Comparison of ENCODE assay signal across 8 cellular contexts in genomic region chr7:83936056-83936703, GRCh38.
DNase-seq lines count a peak whose midpoint lies in the region; ATAC-seq and TF ChIP-seq lines count a peak whose summit lies in the region.

No MANE protein-coding gene starts in this region.

- H3K9me3 ChIP-seq in cardiac muscle cell (ENCODE audit: low read depth) (no peaks in the 10 kb centered on the region), prostate gland (no peaks in the 10 kb centered on the region)

- H3K4me1 ChIP-seq in cardiac muscle cell (ENCODE audit: low read depth) (peaks cover 5% of the 10 kb centered on the region), prostate gland (replicated peaks) (no peaks in the 10 kb centered on the region)

- H3K36me3 Mint-ChIP-seq in activated naive CD4-positive, alpha-beta T cell treated with anti-CD3 and anti-CD28 coated beads for 36 hours (ENCODE audit: low read depth), result no peaks in the 10 kb centered on the region

- H3K4me3 ChIP-seq in GM06990 (replicated peaks; ENCODE audit: low read depth, low read length) (no peak overlapping the region), cardiac muscle cell (no peak overlapping the region), prostate gland (no peak overlapping the region)

- no peak for TF ChIP-seq POLR2A in prostate gland (IDR thresholded peaks at IDR 0.05)

- H3K36me3 ChIP-seq in GM06990 (ENCODE audit: control insufficient read depth, insufficient read depth, low read length), result no peaks in the 10 kb centered on the region
- no peaks in the 10 kb centered on the region for H3K36me3 ChIP-seq in cardiac muscle cell
- no peaks in the 10 kb centered on the region for H3K36me3 ChIP-seq in prostate gland

- CTCF ChIA-PET in activated naive CD4-positive, alpha-beta T cell treated with anti-CD3 and anti-CD28 coated beads for 36 hours (lab: Charles Lee), result interaction anchor here (0.6 to 4.2 kb wide), 12 partner anchors 8 to 1659 kb away, joined by 3 to 25 read pairs (median 4); no protein-coding TSS in a partner anchor

- no peak overlapping the region for H3K4me3 Mint-ChIP-seq in activated naive CD4-positive, alpha-beta T cell treated with anti-CD3 and anti-CD28 coated beads for 36 hours

- no peaks in the 10 kb centered on the region for H3K9me3 Mint-ChIP-seq in activated naive CD4-positive, alpha-beta T cell treated with anti-CD3 and anti-CD28 coated beads for 36 hours

- no peak overlapping the region for H3K27ac Mint-ChIP-seq in activated naive CD4-positive, alpha-beta T cell treated with anti-CD3 and anti-CD28 coated beads for 36 hours

- peaks cover 2% of the 10 kb centered on the region for H3K27me3 Mint-ChIP-seq in activated naive CD4-positive, alpha-beta T cell treated with anti-CD3 and anti-CD28 coated beads for 36 hours (ENCODE audit: low read depth)

- peak; percentile 83 for ATAC-seq in GM21786 (IDR thresholded peaks at IDR 0.05; ENCODE audit: unreplicated experiment)

- H3K27me3 ChIP-seq in GM06990 (replicated peaks; ENCODE audit: control insufficient read depth, insufficient read depth, low read length) (no peaks in the 10 kb centered on the region), cardiac muscle cell (no peaks in the 10 kb centered on the region), prostate gland (replicated peaks; ENCODE audit: insufficient read depth) (no peaks in the 10 kb centered on the region)

- DNase-seq in GM06990 (ENCODE audit: extremely low read depth, insufficient read length) (no peak), KG1 (lab: John Stamatoyannopoulos, UW) (peak; percentile 61), OCI-M2 (lab: John Stamatoyannopoulos, UW; ENCODE audit: unreplicated experiment) (peak; percentile 12), cardiac muscle cell (ENCODE audit: low read depth in 1 of 2, low spot score in 1 of 2) (peak; percentile 82 to 86), prostate gland (ENCODE audit: low spot score) (peak; percentile 31), cortex of kidney (lab: John Stamatoyannopoulos, UW) (no peak)
- peak; percentile 74 for DNase-seq in activated naive CD4-positive, alpha-beta T cell treated with anti-CD3 and anti-CD28 coated beads for 36 hours

- intact Hi-C loops in activated naive CD4-positive, alpha-beta T cell treated with anti-CD3 and anti-CD28 coated beads for 36 hours (cut with micrococcal nuclease), result loop anchor here (1.0 to 2.0 kb wide), 4 partner anchors 40 to 1087 kb away; no protein-coding TSS in a partner anchor
- intact Hi-C loops in prostate gland (cut with DNase I), result loop anchor here (5.0 kb wide), 1 partner anchor 1086 kb away; no protein-coding TSS in a partner anchor

- peaks cover 2% of the 10 kb centered on the region for H3K4me1 Mint-ChIP-seq in activated naive CD4-positive, alpha-beta T cell treated with anti-CD3 and anti-CD28 coated beads for 36 hours (ENCODE audit: low read depth)

- TF ChIP-seq CTCF in GM06990 (IDR thresholded peaks at IDR 0.05; ENCODE audit: insufficient read depth, low read length, poor library complexity, severe bottlenecking) (peak; percentile 90), cardiac muscle cell (IDR thresholded peaks at IDR 0.05; ENCODE audit: low read depth, low read length) (peak; percentile 94), prostate gland (IDR thresholded peaks at IDR 0.05) (peak; percentile 53 to 70 (median 64))

- H3K27ac ChIP-seq in cardiac muscle cell, result no peak overlapping the region
- H3K27ac ChIP-seq in prostate gland, result no peak overlapping the region

- WGBS in prostate gland, result 42% methylated on average over 4 of the region's 4 CpGs

Comparison
In these comparisons a context has a peak if more than half of its experiments do, and no peak if none do; other contexts are left out.
1. DNase-seq: peak in KG1 (single experiment), OCI-M2 (single experiment), activated naive CD4-positive, alpha-beta T cell treated with anti-CD3 and anti-CD28 coated beads for 36 hours (single experiment), cardiac muscle cell (2 of 2) and prostate gland (single experiment); none in GM06990 (single experiment) and cortex of kidney (single experiment).
2. Peak in every context shown above with its lines, with median percentiles within 50 percentile points of each other: CTCF ChIP-seq.